Comparison of ENCODE assay signal across 10 cellular contexts in genomic region chr7:76570324-76570775, GRCh38. TPM values are rescaled to one million over a fixed set of nuclear protein-coding genes. Genes with fewer than 3 reads are reported as not detected.
A peak's percentile ranks its signal among the peaks of the same experiment; 100 is the strongest.
DNase-seq lines count a peak whose midpoint lies in the region; ATAC-seq, FAIRE-seq and TF ChIP-seq lines count a peak whose summit lies in the region.
"Not testable (repeated sequence)": the region's sequence is repeated elsewhere in the genome, so short reads cannot be mapped to it uniquely, and the experiment has no call there.
"Had no signal": no experiment of that assay in that cellular context is flagged by ENCODE, and none has a peak within 500 bp of the region (broad histone marks: within the 10 kb centered on the region; RNA-seq: fewer than 3 reads in every experiment).

No MANE protein-coding gene starts in this region.

- BruUV-seq in Panc1 (replicated peaks; lab: Mats Ljungman, UMichigan), result not testable (repeated sequence)

- not testable (repeated sequence) for H3K27ac ChIP-seq in A549; Panc1 (ENCODE audit: low read length); pancreas
- peak overlapping the region in 3 of 5 donors; percentile 2 to 63 (median 18) for H3K27ac ChIP-seq in adrenal gland

- TF ChIP-seq EP300 in A549 (IDR thresholded peaks at IDR 0.05), result not testable (repeated sequence)

- CTCF ChIA-PET in A549 (lab: Yijun Ruan, JAX); Panc1 (lab: Charles Lee): not testable (repeated sequence)

- intact Hi-C loops in Panc1 (cut with micrococcal nuclease; ENCODE audit: unreplicated experiment); adrenal gland (cut with DNase I); pancreas (cut with DNase I): not testable (repeated sequence)

- not testable (repeated sequence) for FAIRE-seq in A549 (lab: Jason Lieb, UNC)
- peak; percentile 99 for FAIRE-seq in islet of Langerhans (lab: Jason Lieb, UNC)
- FAIRE-seq in pancreas (lab: Jason Lieb, UNC), result peak; percentile 29

- H3K36me3 ChIP-seq in MG63; Panc1 (ENCODE audit: control insufficient read depth, insufficient read depth, low read length); adrenal gland (replicated peaks in 1 of 2); pancreas: not testable (repeated sequence)

- ATAC-seq in A549, result peak; percentile 39 to 57; a peak in 3 of 6 replicates
- peak; percentile 74 for ATAC-seq in Panc1
- peak in 3 of 4 donors; percentile 62 to 73 (median 67) for ATAC-seq in pancreas

- in situ Hi-C loops in Panc1 (cut with HindIII; ENCODE audit: low pct_unique_long_range_greater_than_20kb, low sequenced_read_pairs), result not testable (repeated sequence)

- not testable (repeated sequence) for H3K4me3 ChIP-seq in A549; MG63; Panc1 (ENCODE audit: low read depth in 2 of 2, low read length in 2 of 2); adrenal gland; epithelial cell of esophagus (ENCODE audit: low read length); pancreas

- H3K4me1 ChIP-seq in A549 (peaks cover 40% of the 10 kb centered on the region), Panc1 (ENCODE audit: control insufficient read depth, insufficient read depth, low read length) (peaks cover 15% of the 10 kb centered on the region), adrenal gland (replicated peaks in 1 of 2) (peaks cover 0 to 22% of the 10 kb centered on the region in 2 donors), pancreas (peaks cover 0 to 12% (median 5%) of the 10 kb centered on the region in 3 donors)

- not testable (repeated sequence) for H3K9me3 ChIP-seq in A549; MG63; Panc1 (ENCODE audit: control insufficient read depth, insufficient read depth, low read depth, low read length); adrenal gland (replicated peaks in 1 of 3); pancreas

- DNase-seq in A549 (ENCODE audit: low read depth in 1 of 2, low spot score in 1 of 2); Panc1 (ENCODE audit: low read depth, low spot score); pancreas: not testable (repeated sequence)
- DNase-seq in ELR (ENCODE audit: low read depth) (peak; percentile 40), MG63 (peak; percentile 20), adrenal gland (peak in 2 of 7 donors; percentile 13 to 18), epithelial cell of esophagus (ENCODE audit: low read depth) (peak; percentile 56)

- not testable (repeated sequence) for TF ChIP-seq RAD21 in A549 (conservative IDR thresholded peaks at IDR 0.05 in 1 of 2, IDR thresholded peaks at IDR 0.05 in 1 of 2)

- peak overlapping the region; percentile 16; the same call in 1 of the 3 replicates for H3K4me2 ChIP-seq in A549

- not testable (repeated sequence) for TF ChIP-seq POLR2A in A549 (IDR thresholded peaks at IDR 0.05; ENCODE audit: low read length); adrenal gland (IDR thresholded peaks at IDR 0.05)

- POLR2A ChIA-PET in A549 (lab: Yijun Ruan, JAX); Panc1 (lab: Charles Lee): not testable (repeated sequence)

- WGBS in A549 (ENCODE audit: missing lambda C conversion rate), result 74% methylated on average over 4 of the region's 4 CpGs
- WGBS in adrenal gland, 4 donors, result 20 to 51% (median 49%) methylated on average over 4 of the region's 4 CpGs
- 64% methylated on average over 4 of the region's 4 CpGs for WGBS in pancreas, 2 donors

- not testable (repeated sequence) for H3K27me3 ChIP-seq in MG63; Panc1 (ENCODE audit: control insufficient read depth, insufficient read depth, low read length); adrenal gland; pancreas

- TF ChIP-seq CTCF in A549 (IDR thresholded peaks at IDR 0.05); Panc1 (IDR thresholded peaks at IDR 0.05); adrenal gland (IDR thresholded peaks at IDR 0.05); epithelial cell of esophagus (IDR thresholded peaks at IDR 0.05; ENCODE audit: insufficient read depth, low read depth, low read length, missing control alignments); pancreas (IDR thresholded peaks at IDR 0.05): not testable (repeated sequence)

RNA-seq across cellular contexts. Expression of gene SPDYE16, which starts 27.3 kb away (rescaled TPM):
- polyA plus RNA-seq in A549 (2011; rRNA removed), result not detected in 2 replicates
- polyA plus RNA-seq in A549 (2012; cell fraction: cytosol; rRNA removed), result not detected in 2 replicates
- not detected in 2 replicates for polyA plus RNA-seq in A549 (2012; cell fraction: nucleus; rRNA removed)
- not detected in 3 replicates for polyA plus RNA-seq in A549 (2017; fragmentation: RNase III; extraction: RNeasy Plus Mini Kit Qiagen cat#74134 plus additional on column Dnase treatment)
- not detected in 2 replicates for polyA minus RNA-seq in A549 (2011; rRNA and poly(A)+ RNA removed)
- not detected in 2 replicates for total RNA-seq in MG63 (2014; rRNA removed; shearing (Covaris generic); ENCODE audit: low replicate concordance)
- total RNA-seq in Panc1 (2021; ENCODE audit: unreplicated experiment), result not detected
- 0.62 TPM for polyA plus RNA-seq in Panc1 (2012; ENCODE audit: insufficient read length)
- total RNA-seq in adrenal gland, result 1 to 10 TPM in 1 of 8 donors, under 1 TPM in 4, not detected in 3; 0.18 to 2.9 (median 0.57) TPM
- polyA plus RNA-seq in adrenal gland, result under 1 TPM; 0.16 to 0.40 (median 0.22) TPM
- total RNA-seq in pancreas, result under 1 TPM in 5 of 6 donors, not detected in 1; 0.09 to 0.67 (median 0.37) TPM
- under 1 TPM; 0.19 to 0.61 TPM for polyA plus RNA-seq in pancreas
- total RNA-seq: lung microvascular endothelial cell had no signal

RNA-seq across cellular contexts. Expression of gene POMZP3, which starts 56.7 kb away (rescaled TPM):
- 10.6 and 14.7 TPM in 2 replicates for polyA plus RNA-seq in A549 (2011; rRNA removed)
- 8.1 and 9.5 TPM in 2 replicates for polyA plus RNA-seq in A549 (2012; cell fraction: cytosol; rRNA removed)
- 7.8 and 9.1 TPM in 2 replicates for polyA plus RNA-seq in A549 (2012; cell fraction: nucleus; rRNA removed)
- 17.4 to 18.6 TPM (median 17.6 TPM) in 3 replicates for polyA plus RNA-seq in A549 (2017; fragmentation: RNase III; extraction: RNeasy Plus Mini Kit Qiagen cat#74134 plus additional on column Dnase treatment)
- polyA minus RNA-seq in A549 (2011; rRNA and poly(A)+ RNA removed), result 23.0 and 26.2 TPM in 2 replicates
- 0.23 TPM in 1 of 2 replicates, not detected in the other for total RNA-seq in MG63 (2014; rRNA removed; shearing (Covaris generic); ENCODE audit: low replicate concordance)
- total RNA-seq in Panc1 (2021; ENCODE audit: unreplicated experiment), result 21.8 TPM
- polyA plus RNA-seq in Panc1 (2012; ENCODE audit: insufficient read length), result 26.1 TPM
- 10 to 100 TPM in 4 of 8 donors, 1 to 10 TPM in 4; 2.1 to 24.8 (median 9.9) TPM for total RNA-seq in adrenal gland
- 10 to 100 TPM in 2 of 3 donors, 1 to 10 TPM in 1; 9.6 to 15.6 (median 14.0) TPM for polyA plus RNA-seq in adrenal gland
- total RNA-seq in pancreas, result 10 to 100 TPM in 3 of 6 donors, 1 to 10 TPM in 3; 2.9 to 14.0 (median 8.4) TPM
- 10 to 100 TPM in 1 of 2 donors, 1 to 10 TPM in 1; 7.3 to 12.2 TPM for polyA plus RNA-seq in pancreas

RNA-seq across cellular contexts. Expression of gene UPK3B, which starts 60.0 kb away (rescaled TPM):
- polyA plus RNA-seq in A549 (2011; rRNA removed) (2.2 and 2.3 TPM in 2 replicates), A549 (2017; fragmentation: RNase III; extraction: RNeasy Plus Mini Kit Qiagen cat#74134 plus additional on column Dnase treatment) (19.4 to 20.9 TPM (median 20.6 TPM) in 3 replicates), adrenal gland (under 1 TPM in 2 of 3 donors, not detected in 1; 0.56 to 0.84 TPM), pancreas (1 to 10 TPM; 2.9 to 3.2 TPM)
- polyA plus RNA-seq in A549 (2012; cell fraction: cytosol; rRNA removed), result 4.8 and 9.2 TPM in 2 replicates
- polyA plus RNA-seq in A549 (2012; cell fraction: nucleus; rRNA removed), result 8.1 and 12.2 TPM in 2 replicates
- 1.9 and 2.9 TPM in 2 replicates for polyA minus RNA-seq in A549 (2011; rRNA and poly(A)+ RNA removed)
- total RNA-seq in MG63 (2014; rRNA removed; shearing (Covaris generic); ENCODE audit: low replicate concordance), result not detected in 2 replicates
- total RNA-seq in Panc1 (2021; ENCODE audit: unreplicated experiment) (9.8 TPM), adrenal gland (1 to 10 TPM in 3 of 8 donors, under 1 TPM in 4, not detected in 1; 0.65 to 2.6 (median 0.97) TPM), pancreas (1 to 10 TPM in 2 of 6 donors, under 1 TPM in 4; 0.41 to 2.3 (median 0.89) TPM)
- polyA plus RNA-seq in Panc1 (2012; ENCODE audit: insufficient read length), result 23.7 TPM
- polyA plus RNA-seq: naive thymus-derived CD4-positive, alpha-beta T cell had no signal
